Comparison of ENCODE assay signal across 21 cellular contexts in genomic region chr14:85300119-85300518, GRCh38.
DNase-seq lines count a peak whose midpoint lies in the region; ATAC-seq, FAIRE-seq and TF ChIP-seq lines count a peak whose summit lies in the region.
"Had no signal": no experiment of that assay in that cellular context is flagged by ENCODE, and none has a peak within 500 bp of the region (broad histone marks: within the 10 kb centered on the region; RNA-seq: fewer than 3 reads in every experiment).

No MANE protein-coding gene starts in this region.

- peak; percentile 68 for DNase-seq in NCI-H2171 treated with DMSO at 0.1 percent for 48 hours (lab: John Stamatoyannopoulos, UW)
- DNase-seq in NCI-H2171 (lab: John Stamatoyannopoulos, UW): no peak
- peak; percentile 76 for DNase-seq in NCI-H510A treated with DMSO at 0.1 percent for 48 hours (lab: John Stamatoyannopoulos, UW)
- DNase-seq in body of pancreas: peak in 3 of 4 donors; percentile 11 to 19 (median 17)
- no peak for DNase-seq in GM12891 (ENCODE audit: insufficient read length, low spot score)
- DNase-seq in islet precursor cell: no peak
- DNase-seq: BE2C; Caco-2; CD4-positive, CD25-positive, alpha-beta regulatory T cell; H7; HFFc6; NCI-H1436; NCI-H1930; NCI-H526 treated with DMSO at 0.1 percent for 48 hours; PC-3; RPMI8226; SHP77 treated with DMSO at 0.1 percent for 48 hours; SK-N-SH; T-cell had no signal

- WGBS in body of pancreas, 2 donors: 21 to 22% methylated on average over 1 of the region's 1 CpG

- ATAC-seq in body of pancreas (peak; percentile 72), GM19023 (IDR thresholded peaks at IDR 0.05; ENCODE audit: unreplicated experiment) (no peak)
- ATAC-seq: PC-3, T-cell had no signal

- TF ChIP-seq POLR2A in body of pancreas (IDR thresholded peaks at IDR 0.05) (no peak), GM12891 (IDR thresholded peaks at IDR 0.05; ENCODE audit: low read depth, low read length) (no peak)

- H3K9me3 ChIP-seq in body of pancreas: no peaks in the 10 kb centered on the region
- H3K9me3 ChIP-seq: BE2C, Caco-2, SK-N-SH had no signal

- H3K4me3 ChIP-seq in body of pancreas: no peak overlapping the region

- intact Hi-C loops in body of pancreas (cut with DNase I): no loop called here

- no peak for FAIRE-seq in GM12891 (lab: Jason Lieb, UNC)
- FAIRE-seq: A204.1 had no signal

- TF ChIP-seq CTCF in body of pancreas (IDR thresholded peaks at IDR 0.05): no peak

- no peaks in the 10 kb centered on the region for H3K27me3 ChIP-seq in body of pancreas
- H3K27me3 ChIP-seq: BE2C had no signal

- H3K4me1 ChIP-seq in body of pancreas: no peaks in the 10 kb centered on the region
- H3K4me1 ChIP-seq: BE2C, Caco-2 had no signal

- H3K27ac ChIP-seq in body of pancreas: no peak overlapping the region

- no peaks in the 10 kb centered on the region for H3K36me3 ChIP-seq in body of pancreas (replicated peaks in 1 of 2; ENCODE audit: insufficient read depth in 1 of 2, low read depth in 2 of 2)
- H3K36me3 ChIP-seq: BE2C had no signal

TF ChIP-seq in GM12891, 5 proteins besides CTCF, POLR2A, EP300 and RAD21:
- TF ChIP-seq PAX5 (IDR thresholded peaks at IDR 0.05; ENCODE audit: insufficient read depth, low read length, severe bottlenecking): no peak
- TF ChIP-seq SPI1 (IDR thresholded peaks at IDR 0.05; ENCODE audit: low read depth, low read length): no peak
- TF ChIP-seq TAF1 (IDR thresholded peaks at IDR 0.05; ENCODE audit: low read depth, low read length): no peak
- no peak for TF ChIP-seq POLR2AphosphoS5 (IDR thresholded peaks at IDR 0.05; ENCODE audit: low read depth, low read length)
- TF ChIP-seq POU2F2 (IDR thresholded peaks at IDR 0.05; ENCODE audit: low read depth, low read length): no peak

Comparison
In these comparisons a context has a peak if more than half of its experiments do, and no peak if none do; other contexts are left out.
1. DNase-seq: peak in NCI-H2171 treated with DMSO at 0.1 percent for 48 hours (single experiment), NCI-H510A treated with DMSO at 0.1 percent for 48 hours (single experiment) and body of pancreas (3 of 4); none in NCI-H2171 (single experiment), GM12891 (single experiment) and islet precursor cell (single experiment).